In the genomic region with DNA sequence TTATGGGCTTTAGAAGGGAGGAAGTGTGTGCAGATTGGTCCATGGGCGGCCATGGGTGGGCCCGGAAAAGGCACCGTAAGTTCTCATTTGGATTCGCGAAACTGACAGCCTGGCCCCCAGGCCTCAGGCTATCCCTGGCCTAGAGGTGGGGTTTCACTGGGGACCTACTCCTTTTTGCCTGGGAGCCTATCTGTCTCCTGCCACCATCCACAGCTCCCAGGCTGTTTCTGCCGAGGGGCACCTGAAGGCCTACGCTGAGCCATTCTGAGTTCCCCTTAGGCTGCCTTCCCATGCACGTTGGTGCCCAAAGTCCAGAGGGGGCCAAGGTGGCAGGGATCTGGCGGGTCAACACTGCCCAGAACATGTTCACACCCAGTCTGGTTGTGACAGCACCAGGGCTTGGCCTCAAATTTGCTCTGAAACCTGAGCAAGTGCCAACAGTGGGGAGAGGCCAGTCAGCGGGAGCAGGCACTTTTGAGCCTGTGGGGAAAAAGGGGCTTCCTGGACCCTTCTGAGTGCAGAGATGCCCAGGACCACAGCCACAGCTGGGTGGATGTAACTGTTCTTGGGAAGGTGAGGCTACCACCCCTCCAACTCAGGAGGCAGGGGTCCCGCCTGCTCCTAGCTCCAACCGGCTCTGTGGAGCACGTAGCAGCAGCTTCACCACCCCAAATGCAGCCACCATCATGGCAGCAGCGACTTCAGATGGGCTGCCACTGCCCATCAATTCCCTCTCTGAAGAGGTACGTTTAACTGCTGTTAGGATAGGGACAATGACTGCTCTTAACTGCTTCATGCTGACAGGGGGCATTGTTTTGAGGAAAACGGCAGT, we compare ENCODE assay signal across 23 cellular contexts.
"Had no signal": no experiment of that assay in that cellular context is flagged by ENCODE, and none has a peak within 500 bp of the region (broad histone marks: within the 10 kb centered on the region; RNA-seq: fewer than 3 reads in every experiment).

No MANE protein-coding gene starts in this region.

- H3K27ac Mint-ChIP-seq: immature natural killer cell; mesothelial cell of epicardium; naive B cell; natural killer cell treated with Interleukin-12 subunit alpha and Interleukin-12 subunit beta and Interleukin-15 and Interleukin-18, amount 100 ng/mL, for 72 hours; stimulated activated memory B cell treated with anti-CD40 and anti-IgM and Interleukin-4, amounts not matched to agents 10 μg/mL and 1 μg/mL and 100 μg/mL, for 72 hours; type B pancreatic cell had no signal

- H3K4me1 Mint-ChIP-seq: immature natural killer cell; mesothelial cell of epicardium; naive B cell; neural crest cell; stimulated activated memory B cell treated with anti-CD40 and anti-IgM and Interleukin-4, amounts not matched to agents 10 μg/mL and 1 μg/mL and 100 μg/mL, for 72 hours had no signal

- H3K4me3 Mint-ChIP-seq: immature natural killer cell; mesothelial cell of epicardium; naive B cell; natural killer cell treated with Interleukin-12 subunit alpha and Interleukin-12 subunit beta and Interleukin-15 and Interleukin-18, amount 100 ng/mL, for 72 hours; neural crest cell; stimulated activated memory B cell treated with anti-CD40 and anti-IgM and Interleukin-4, amounts not matched to agents 10 μg/mL and 1 μg/mL and 100 μg/mL, for 72 hours; type B pancreatic cell had no signal

- DNase-seq: dermis blood vessel endothelial cell; effector memory CD4-positive, alpha-beta T cell; esophagus squamous epithelium; foreskin melanocyte; glutamatergic neuron; heart right ventricle; hippocampal formation; immature natural killer cell; mesenchymal stem cell; naive B cell; spleen; stimulated activated CD4-positive, alpha-beta T cell treated with anti-CD3 and anti-CD28 coated beads, Interleukin-4, amount 100 ng/mL, for 4 hours; stimulated activated naive CD8-positive, alpha-beta T cell treated with anti-CD3 and anti-CD28 coated beads, Interleukin-15, Interleukin-2, amounts not matched to agents 100 U/mL and 50 U/mL, for 24 hours; substantia nigra; testis had no signal

- H3K27me3 Mint-ChIP-seq: naive B cell; natural killer cell treated with Interleukin-12 subunit alpha and Interleukin-12 subunit beta and Interleukin-15 and Interleukin-18, amount 100 ng/mL, for 72 hours; stimulated activated memory B cell treated with anti-CD40 and anti-IgM and Interleukin-4, amounts not matched to agents 10 μg/mL and 1 μg/mL and 100 μg/mL, for 72 hours; type B pancreatic cell had no signal

- H3K9me3 Mint-ChIP-seq: natural killer cell treated with Interleukin-12 subunit alpha and Interleukin-12 subunit beta and Interleukin-15 and Interleukin-18, amount 100 ng/mL, for 72 hours; type B pancreatic cell had no signal

- H3K36me3 Mint-ChIP-seq: naive B cell; natural killer cell treated with Interleukin-12 subunit alpha and Interleukin-12 subunit beta and Interleukin-15 and Interleukin-18, amount 100 ng/mL, for 72 hours; stimulated activated memory B cell treated with anti-CD40 and anti-IgM and Interleukin-4, amounts not matched to agents 10 μg/mL and 1 μg/mL and 100 μg/mL, for 72 hours; type B pancreatic cell had no signal

- ATAC-seq: heart right ventricle; left lung; mucosa of descending colon; natural killer cell treated with Interleukin-12 subunit alpha and Interleukin-12 subunit beta and Interleukin-15 and Interleukin-18, amount 100 ng/mL, for 72 hours; right cardiac atrium; stimulated activated naive CD8-positive, alpha-beta T cell treated with anti-CD3 and anti-CD28 coated beads, Interleukin-15, Interleukin-2, amounts not matched to agents 100 U/mL and 50 U/mL, for 24 hours had no signal
